1 cellular context compared by ENCODE assay signal in genomic region chrX:11257290-11257689, GRCh38.
TF ChIP-seq lines count a peak whose summit lies in the region.

No MANE protein-coding gene starts in this region.

TF ChIP-seq in K562, 482 proteins besides CTCF, POLR2A, EP300 and RAD21:
- TF ChIP-seq ZBTB40 (IDR thresholded peaks at IDR 0.05) (peak; percentile 92), ZBTB40 (CRISPR knock-in tag; IDR thresholded peaks at IDR 0.05) (peak; percentile 72), TBP (optimal IDR thresholded peaks at IDR 0.05; ENCODE audit: low read depth, low read length) (no peak), CEBPB (tag; IDR thresholded peaks at IDR 0.05) (no peak)
